ENCODE assay signal across 10 cellular contexts in genomic region chr10:81889181-81889769, GRCh38. TPM values are rescaled to one million over a fixed set of nuclear protein-coding genes. Genes with fewer than 3 reads are reported as not detected.
"Had no signal": no experiment of that assay in that cellular context is flagged by ENCODE, and none has a peak within 500 bp of the region (broad histone marks: within the 10 kb centered on the region; RNA-seq: fewer than 3 reads in every experiment).

No MANE protein-coding gene starts in this region.

- DNase-seq: H9, HCEC 1CT, IMR-90, KG1 had no signal

- H3K4me2 ChIP-seq: GM23338 had no signal

- ATAC-seq: K562 had no signal

- H3K4me3 ChIP-seq: GM23338, K562 had no signal

- FAIRE-seq: H1, H54, HTR-8/SVneo, K562 had no signal

RNA-seq across cellular contexts. Expression of gene NRG3, which starts 14.3 kb away (rescaled TPM):
- total RNA-seq: HT-29, IMR-90, K562 had no signal
- polyA plus RNA-seq: IMR-90, K562 had no signal
